ENCODE assay signal across 13 cellular contexts in genomic region chr3:139434764-139435291, GRCh38. TPM values are rescaled to one million over a fixed set of nuclear protein-coding genes. Genes with fewer than 3 reads are reported as not detected.
A peak's percentile ranks its signal among the peaks of the same experiment; 100 is the strongest.
DNase-seq lines count a peak whose midpoint lies in the region; ATAC-seq and TF ChIP-seq lines count a peak whose summit lies in the region.
"Had no signal": no experiment of that assay in that cellular context is flagged by ENCODE, and none has a peak within 500 bp of the region (broad histone marks: within the 10 kb centered on the region; RNA-seq: fewer than 3 reads in every experiment).

No MANE protein-coding gene starts in this region.

- peak; percentile 18 for TF ChIP-seq CTCF in epithelial cell of proximal tubule (conservative IDR thresholded peaks at IDR 0.05; ENCODE audit: low read depth, low read length)

- DNase-seq in AG20443 (ENCODE audit: low spot score) (peak; percentile 67), LHCN-M2 (ENCODE audit: low read depth) (peak; percentile 80), epithelial cell of proximal tubule (ENCODE audit: low read depth) (peak; percentile 83), amygdala (lab: John Stamatoyannopoulos, UW) (no peak), NCI-H1436 treated with DMSO at 0.1 percent for 48 hours (lab: John Stamatoyannopoulos, UW) (no peak), T1000 (lab: John Stamatoyannopoulos, UW) (no peak)
- DNase-seq: BE2C, NCI-H187, SHP77 treated with DMSO at 0.1 percent for 48 hours had no signal

- H3K4me1 ChIP-seq in muscle layer of duodenum (ENCODE audit: control insufficient read depth in 1 of 2, insufficient read depth in 2 of 2, low read length in 2 of 2), result peaks cover 0 to 8% of the 10 kb centered on the region in 2 donors
- H3K4me1 ChIP-seq: BE2C had no signal

- H3K4me3 ChIP-seq in epithelial cell of proximal tubule (ENCODE audit: low read depth, low read length) (no peak overlapping the region), muscle layer of duodenum (ENCODE audit: low read depth in 1 of 2, low read length in 2 of 2) (no peak overlapping the region)

- no peak for ATAC-seq in GM18868 (IDR thresholded peaks at IDR 0.05; ENCODE audit: unreplicated experiment)

- no peaks in the 10 kb centered on the region for H3K36me3 ChIP-seq in muscle layer of duodenum (ENCODE audit: control insufficient read depth in 1 of 2, insufficient read depth in 2 of 2, low read length in 2 of 2)
- H3K36me3 ChIP-seq: BE2C had no signal

- H3K27me3 ChIP-seq in muscle layer of duodenum (ENCODE audit: low read depth, low read length), result no peaks in the 10 kb centered on the region
- H3K27me3 ChIP-seq: BE2C had no signal

- H3K9me3 ChIP-seq in muscle layer of duodenum (ENCODE audit: control insufficient read depth in 1 of 2, low read length in 2 of 2), result no peaks in the 10 kb centered on the region
- H3K9me3 ChIP-seq: BE2C had no signal

- H3K27ac ChIP-seq in muscle layer of duodenum (ENCODE audit: low read length), result peak overlapping the region; percentile 5

RNA-seq across cellular contexts. Expression of gene RBP2, which starts 41.5 kb away (rescaled TPM):
- total RNA-seq in LHCN-M2 (2014; rRNA removed) (not detected in 2 replicates), epithelial cell of proximal tubule (not detected in 2 replicates)
- not detected for polyA plus RNA-seq in LHCN-M2 (2012)
- total RNA-seq: aorta had no signal
- polyA plus RNA-seq: neural cell had no signal

RNA-seq across cellular contexts. Expression of gene COPB2, which starts 45.4 kb away (rescaled TPM):
- total RNA-seq in LHCN-M2 (2014; rRNA removed), result 152 and 156 TPM in 2 replicates
- polyA plus RNA-seq in LHCN-M2 (2012), result 117 TPM
- total RNA-seq in epithelial cell of proximal tubule, result 69.2 and 117 TPM in 2 replicates

Comparison
In these comparisons a context has a peak if more than half of its experiments do, and no peak if none do; other contexts are left out.
1. DNase-seq: peak in AG20443 (single experiment), LHCN-M2 (single experiment) and epithelial cell of proximal tubule (single experiment); none in amygdala (0 of 56), NCI-H1436 treated with DMSO at 0.1 percent for 48 hours (single experiment) and T1000 (single experiment).